Comparison of ENCODE assay signal across 26 cellular contexts in the genomic region with DNA sequence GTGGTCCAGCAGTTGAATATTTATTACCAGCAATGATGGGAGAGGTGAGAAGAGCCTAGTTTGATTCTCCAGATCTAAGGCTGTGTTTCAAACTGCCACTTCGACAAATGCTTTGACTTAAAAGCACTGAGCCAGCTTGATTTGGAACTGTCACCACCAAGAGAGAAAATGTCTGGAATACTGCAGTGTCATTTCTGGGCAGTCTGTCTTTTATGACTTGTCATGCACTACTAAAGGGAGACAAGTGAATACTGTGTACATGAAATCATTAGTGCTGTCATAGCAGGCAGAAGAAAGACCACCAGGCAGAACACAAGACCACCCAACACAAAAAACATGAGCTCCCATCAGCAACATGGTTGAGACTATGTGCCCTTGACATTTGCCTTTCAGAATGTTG.
"Had no signal": no experiment of that assay in that cellular context is flagged by ENCODE, and none has a peak within 500 bp of the region (broad histone marks: within the 10 kb centered on the region; RNA-seq: fewer than 3 reads in every experiment).

No MANE protein-coding gene starts in this region.

- DNase-seq: stimulated activated CD4-positive, alpha-beta T cell treated with anti-CD3 and anti-CD28 coated beads, Interleukin-2, amount 100 ng/mL, for 48 hours; stimulated activated CD4-positive, alpha-beta T cell treated with anti-CD3 and anti-CD28 coated beads, Interleukin-4, amount 100 ng/mL, for 1 hour; stimulated activated CD4-positive, alpha-beta T cell treated with anti-CD3 and anti-CD28 coated beads, Interleukin-4, amount 100 ng/mL, for 24 hours; stimulated activated CD4-positive, alpha-beta T cell treated with anti-CD3 and anti-CD28 coated beads, Interleukin-4, amount 100 ng/mL, for 4 hours; stimulated activated CD8-positive, alpha-beta memory T cell treated with anti-CD3 and anti-CD28 coated beads, Interleukin-4, amount 100 ng/mL, for 48 hours; stimulated activated naive B cell treated with anti-CD40 and anti-IgM and Interleukin-4, amounts not matched to agents 10 μg/mL and 1 μg/mL and 100 μg/mL, for 72 hours; stimulated activated naive CD4-positive, alpha-beta T cell; stimulated activated naive CD4-positive, alpha-beta T cell treated with Interleukin-2 at 50 U/mL for 16 hours; stimulated activated naive CD8-positive, alpha-beta T cell treated with anti-CD3 and anti-CD28 coated beads, Interleukin-15, amount 100 ng/mL, for 72 hours; stimulated activated naive CD8-positive, alpha-beta T cell treated with anti-CD3 and anti-CD28 coated beads, Interleukin-15, Interleukin-2, amounts not matched to agents 100 U/mL and 50 U/mL, for 24 hours; stomach; substantia nigra; testis; thyroid gland; tibial artery; transverse colon; upper lobe of left lung; upper lobe of right lung; uterus had no signal

- H3K27me3 ChIP-seq: stomach, suprapubic skin, testis, thyroid gland, tibial artery, tibial nerve, transverse colon, upper lobe of left lung, upper lobe of right lung, uterus, vagina had no signal

- H3K4me3 ChIP-seq: stomach, suprapubic skin, testis, thoracic aorta, thyroid gland, tibial artery, tibial nerve, transverse colon, upper lobe of left lung, upper lobe of right lung, uterus, vagina had no signal

- H3K27ac ChIP-seq: stomach, suprapubic skin, testis, thoracic aorta, thyroid gland, tibial artery, tibial nerve, transverse colon, upper lobe of left lung, upper lobe of right lung, uterus, vagina had no signal

- ATAC-seq: stimulated activated effector memory CD8-positive, alpha-beta T cell treated with anti-CD3 and anti-CD28 coated beads, Interleukin-12 subunit alpha, Interleukin-12 subunit beta, amount 100 ng/mL, for 72 hours; stimulated activated memory B cell treated with anti-CD40 and anti-IgM and Interleukin-4, amounts not matched to agents 10 μg/mL and 1 μg/mL and 100 μg/mL, for 72 hours; stimulated activated naive B cell treated with anti-CD40 and anti-IgM and Interleukin-4, amounts not matched to agents 10 μg/mL and 1 μg/mL and 100 μg/mL, for 72 hours; stimulated activated naive CD8-positive, alpha-beta T cell treated with anti-CD3 and anti-CD28 coated beads, Interleukin-15, amount 100 ng/mL, for 72 hours; stimulated activated naive CD8-positive, alpha-beta T cell treated with anti-CD3 and anti-CD28 coated beads, Interleukin-15, Interleukin-2, amounts not matched to agents 100 U/mL and 50 U/mL, for 24 hours; upper lobe of right lung had no signal

- FAIRE-seq: urothelium cell line had no signal

- H3K36me3 ChIP-seq: stomach, suprapubic skin, thoracic aorta, thyroid gland, tibial artery, tibial nerve, transverse colon, upper lobe of left lung, upper lobe of right lung, uterus, vagina had no signal

- H3K4me1 ChIP-seq: stomach, suprapubic skin, testis, thyroid gland, transverse colon, upper lobe of left lung, upper lobe of right lung, uterus, vagina had no signal

- H3K9me3 ChIP-seq: stomach, suprapubic skin, testis, thoracic aorta, thyroid gland, tibial artery, tibial nerve, transverse colon, upper lobe of left lung, upper lobe of right lung, uterus, vagina had no signal
